In the genomic region with DNA sequence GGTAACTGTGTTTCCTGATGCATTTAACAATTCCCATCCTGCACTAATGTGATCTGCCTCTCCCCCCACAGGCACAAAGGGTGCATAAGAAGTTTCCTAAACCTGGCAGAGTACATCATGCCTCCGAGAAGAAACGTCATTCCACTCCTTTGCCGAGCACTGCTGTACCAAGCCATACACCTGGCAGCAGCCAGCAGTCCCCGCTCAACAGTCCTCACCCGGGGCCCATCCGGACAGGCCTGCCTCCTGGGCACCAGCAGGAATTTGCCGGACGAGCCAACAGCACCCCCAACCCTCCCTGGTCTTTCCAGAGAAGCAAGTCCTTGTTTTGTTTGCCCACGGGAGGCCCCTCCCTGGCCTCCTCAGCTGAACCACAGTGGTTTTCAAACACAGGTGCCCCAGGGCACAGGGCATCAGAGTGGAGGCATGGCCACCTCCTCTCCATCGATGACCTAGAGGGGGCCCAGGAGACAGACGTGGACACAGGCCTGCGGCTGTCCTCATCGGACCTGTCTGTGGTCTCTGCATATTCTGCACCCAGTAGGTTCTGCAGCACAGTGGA, we compare ENCODE assay signal across 21 cellular contexts. TPM values are rescaled to one million over a fixed set of nuclear protein-coding genes. Genes with fewer than 3 reads are reported as not detected.
A peak's percentile ranks its signal among the peaks of the same experiment; 100 is the strongest.
DNase-seq lines count a peak whose midpoint lies in the region; ATAC-seq and TF ChIP-seq lines count a peak whose summit lies in the region.
"Had no signal": no experiment of that assay in that cellular context is flagged by ENCODE, and none has a peak within 500 bp of the region (broad histone marks: within the 10 kb centered on the region; RNA-seq: fewer than 3 reads in every experiment).

No MANE protein-coding gene starts in this region.

- DNase-seq in stimulated activated effector memory CD8-positive, alpha-beta T cell treated with anti-CD3 and anti-CD28 coated beads, Interleukin-12 subunit alpha, Interleukin-12 subunit beta, amount 100 ng/mL, for 72 hours (ENCODE audit: low spot score in 2 of 2) = no peak
- DNase-seq in NCI-H748 (lab: John Stamatoyannopoulos, UW; ENCODE audit: unreplicated experiment) (no peak), AML-193 (lab: John Stamatoyannopoulos, UW) (no peak), islet precursor cell (no peak)
- DNase-seq: BE2C; CD4-positive, CD25-positive, alpha-beta regulatory T cell; MG63; NCI-H1417; NCI-H1694 treated with DMSO at 0.1 percent for 48 hours; NCI-H2107; NCI-H446 treated with DMSO at 0.1 percent for 48 hours; NCI-H82; Peyer's patch; SJCRH30 had no signal

- 0 out of 2 replicates have a peak, but pooled peaks cover 7% of the 10 kb centered on the region for H3K4me1 ChIP-seq in HUES64 (ENCODE audit: insufficient read depth, low read length)
- H3K4me1 ChIP-seq: A549, BE2C, Peyer's patch, SJCRH30 had no signal

- peak; percentile 11 for ATAC-seq in stimulated activated effector memory CD8-positive, alpha-beta T cell treated with anti-CD3 and anti-CD28 coated beads, Interleukin-12 subunit alpha, Interleukin-12 subunit beta, amount 100 ng/mL, for 72 hours
- ATAC-seq: A549, HepG2, K562 had no signal

- no peak for TF ChIP-seq CTCF in C4-2B (conservative IDR thresholded peaks at IDR 0.05)

- H3K4me1 Mint-ChIP-seq in stimulated activated effector memory CD8-positive, alpha-beta T cell treated with anti-CD3 and anti-CD28 coated beads, Interleukin-12 subunit alpha, Interleukin-12 subunit beta, amount 100 ng/mL, for 72 hours = peaks cover 6% of the 10 kb centered on the region
- H3K4me1 Mint-ChIP-seq: CD4-positive, CD25-positive, alpha-beta regulatory T cell had no signal

- no peaks in the 10 kb centered on the region for H3K9me3 ChIP-seq in HUES64 (ENCODE audit: insufficient read depth, low read depth, low read length)
- H3K9me3 ChIP-seq: A549, BE2C, HAP-1, MG63, Peyer's patch, SJCRH30 had no signal

- H3K36me3 ChIP-seq in HUES64 (ENCODE audit: insufficient read depth, low read length) = peaks cover 49% of the 10 kb centered on the region
- H3K36me3 ChIP-seq: BE2C, MG63, Peyer's patch, SJCRH30 had no signal

- H3K4me3 Mint-ChIP-seq in stimulated activated effector memory CD8-positive, alpha-beta T cell treated with anti-CD3 and anti-CD28 coated beads, Interleukin-12 subunit alpha, Interleukin-12 subunit beta, amount 100 ng/mL, for 72 hours = no peak overlapping the region

- H3K9me3 Mint-ChIP-seq in stimulated activated effector memory CD8-positive, alpha-beta T cell treated with anti-CD3 and anti-CD28 coated beads, Interleukin-12 subunit alpha, Interleukin-12 subunit beta, amount 100 ng/mL, for 72 hours = no peaks in the 10 kb centered on the region

- H3K9ac ChIP-seq in HUES64 (ENCODE audit: low read depth, low read length) = no peak overlapping the region

- 92% methylated on average over 13 of the region's 13 CpGs for WGBS in HUES64

- no peaks in the 10 kb centered on the region for H3K27me3 ChIP-seq in HUES64 (ENCODE audit: insufficient read depth, low read length)
- H3K27me3 ChIP-seq: BE2C, MG63, Peyer's patch, SJCRH30 had no signal

- peak overlapping the region; percentile 41 for H3K27ac ChIP-seq in C4-2B
- peak overlapping the region; percentile 24; the same call in 1 of the 2 replicates for H3K27ac ChIP-seq in HUES64 (ENCODE audit: low read depth, low read length)
- H3K27ac ChIP-seq in cingulate gyrus (ENCODE audit: low read depth, low read length) = peak overlapping the region; percentile 42
- H3K27ac ChIP-seq: A549, Peyer's patch, SJCRH30 had no signal

- no peak overlapping the region for H3K4me3 ChIP-seq in HUES64 (ENCODE audit: low read length)
- H3K4me3 ChIP-seq: A549, HAP-1, K562, MG63, Peyer's patch, SJCRH30 had no signal

- H3K27ac Mint-ChIP-seq in stimulated activated effector memory CD8-positive, alpha-beta T cell treated with anti-CD3 and anti-CD28 coated beads, Interleukin-12 subunit alpha, Interleukin-12 subunit beta, amount 100 ng/mL, for 72 hours = peak overlapping the region; percentile 11
- H3K27ac Mint-ChIP-seq: CD4-positive, CD25-positive, alpha-beta regulatory T cell had no signal

- no peaks in the 10 kb centered on the region for H3K36me3 Mint-ChIP-seq in stimulated activated effector memory CD8-positive, alpha-beta T cell treated with anti-CD3 and anti-CD28 coated beads, Interleukin-12 subunit alpha, Interleukin-12 subunit beta, amount 100 ng/mL, for 72 hours
- H3K36me3 Mint-ChIP-seq: CD4-positive, CD25-positive, alpha-beta regulatory T cell had no signal

RNA-seq across cellular contexts. Expression of gene FAM124A, which starts 58.3 kb away (rescaled TPM):
- polyA plus RNA-seq in HUES64 (2013, experiment 1 of 2) = 27.6 TPM
- 23.3 TPM for polyA plus RNA-seq in HUES64 (2013, experiment 2 of 2)
- polyA plus RNA-seq: CD4-positive, CD25-positive, alpha-beta regulatory T cell; HepG2; K562 had no signal

RNA-seq across cellular contexts. Expression of gene SERPINE3, which starts 59.0 kb away (rescaled TPM):
- 0.15 TPM for polyA plus RNA-seq in HUES64 (2013, experiment 1 of 2)
- not detected for polyA plus RNA-seq in HUES64 (2013, experiment 2 of 2)
- polyA plus RNA-seq: CD4-positive, CD25-positive, alpha-beta regulatory T cell; HepG2; K562 had no signal
